ENCODE assay signal across 10 cellular contexts in genomic region chr22:29412772-29413171, GRCh38. TPM values are rescaled to one million over a fixed set of nuclear protein-coding genes. Genes with fewer than 3 reads are reported as not detected.
A peak's percentile ranks its signal among the peaks of the same experiment; 100 is the strongest.
DNase-seq lines count a peak whose midpoint lies in the region; ATAC-seq and TF ChIP-seq lines count a peak whose summit lies in the region.
"Not testable (repeated sequence)": the region's sequence is repeated elsewhere in the genome, so short reads cannot be mapped to it uniquely, and the experiment has no call there.
"Had no signal": no experiment of that assay in that cellular context is flagged by ENCODE, and none has a peak within 500 bp of the region (broad histone marks: within the 10 kb centered on the region; RNA-seq: fewer than 3 reads in every experiment).

No MANE protein-coding gene starts in this region.

- H2AFZ ChIP-seq in osteoblast (ENCODE audit: low read length): not testable (repeated sequence)

- in situ Hi-C loops in KBM-7 (cut with MboI; ENCODE audit: low pct_unique_long_range_greater_than_20kb, low sequenced_read_pairs): not testable (repeated sequence)

- not testable (repeated sequence) for H3K36me3 ChIP-seq in Peyer's patch; osteoblast (ENCODE audit: insufficient read depth, low read length)

- TF ChIP-seq CTCF in Peyer's patch (IDR thresholded peaks at IDR 0.05) (peak in 4 of 6 experiments; percentile 31 to 42 (median 35)), osteoblast (IDR thresholded peaks at IDR 0.05; ENCODE audit: extremely low read depth, low read depth, low read length) (peak; percentile 50)

- H3K4me3 Mint-ChIP-seq in effector memory CD8-positive, alpha-beta T cell; immature natural killer cell: not testable (repeated sequence)

- H3K27ac ChIP-seq in Peyer's patch; osteoblast (ENCODE audit: low read depth, low read length): not testable (repeated sequence)

- H3K27me3 ChIP-seq in Peyer's patch; osteoblast (ENCODE audit: insufficient read depth, low read length): not testable (repeated sequence)

- peak; percentile 61 for ATAC-seq in effector memory CD8-positive, alpha-beta T cell (replicated peaks)

- H3K4me2 ChIP-seq in osteoblast (ENCODE audit: insufficient read depth, low read length): not testable (repeated sequence)

- TF ChIP-seq POLR2A in Peyer's patch (IDR thresholded peaks at IDR 0.05): not testable (repeated sequence)

- not testable (repeated sequence) for H3K36me3 Mint-ChIP-seq in effector memory CD8-positive, alpha-beta T cell (ENCODE audit: insufficient read depth); immature natural killer cell

- H3K4me1 ChIP-seq in Peyer's patch; osteoblast (ENCODE audit: insufficient read depth, low read length): not testable (repeated sequence)

- H3K79me2 ChIP-seq in osteoblast (ENCODE audit: insufficient read depth, low read length): not testable (repeated sequence)

- not testable (repeated sequence) for H3K9me3 Mint-ChIP-seq in effector memory CD8-positive, alpha-beta T cell; immature natural killer cell

- H3K4me3 ChIP-seq in Peyer's patch; osteoblast (ENCODE audit: insufficient read depth, low read length): not testable (repeated sequence)

- H3K4me1 Mint-ChIP-seq in effector memory CD8-positive, alpha-beta T cell (ENCODE audit: low read depth in 2 of 2): peaks cover 11 to 16% of the 10 kb centered on the region in 2 donors
- peaks cover 16 to 18% of the 10 kb centered on the region in 2 donors for H3K4me1 Mint-ChIP-seq in immature natural killer cell

- not testable (repeated sequence) for H3K9me3 ChIP-seq in Peyer's patch; osteoblast (ENCODE audit: low read depth, low read length)

- H3K27ac Mint-ChIP-seq in effector memory CD8-positive, alpha-beta T cell: peak overlapping the region in 1 of 2 donors; percentile 13
- not testable (repeated sequence) for H3K27ac Mint-ChIP-seq in immature natural killer cell

- DNase-seq in ELF-1 (ENCODE audit: low read depth, low spot score) (peak; percentile 63), KBM-7 (peak; percentile 65), activated T-cell treated with anti-CD3 and anti-CD28 coated beads for 48 hours (ENCODE audit: low read depth) (peak; percentile 4), immature natural killer cell (peak in 2 of 3 donors; percentile 15 to 20)
- DNase-seq in Peyer's patch; effector memory CD8-positive, alpha-beta T cell; osteoblast (ENCODE audit: insufficient read length, low spot score, missing footprints): not testable (repeated sequence)

- not testable (repeated sequence) for H4K20me1 ChIP-seq in osteoblast (ENCODE audit: insufficient read depth, low read length)

- H3K27me3 Mint-ChIP-seq in effector memory CD8-positive, alpha-beta T cell; immature natural killer cell (ENCODE audit: low read depth in 3 of 3): not testable (repeated sequence)

RNA-seq across cellular contexts. Expression of gene AP1B1, which starts 24.4 kb away (rescaled TPM):
- total RNA-seq in Peyer's patch: 100 to 1,000 TPM; 109 to 135 (median 124) TPM
- 10 to 100 TPM; 11.8 to 32.4 (median 12.1) TPM for polyA plus RNA-seq in immature natural killer cell
- total RNA-seq in osteoblast: 35.4 and 37.3 TPM in 2 replicates

RNA-seq across cellular contexts. Expression of gene RFPL1, which starts 25.6 kb away (rescaled TPM):
- total RNA-seq in Peyer's patch (not detected), osteoblast (not detected in 2 replicates)
- polyA plus RNA-seq in immature natural killer cell: not detected
- total RNA-seq: astrocyte, Daoy, ovary had no signal
- polyA plus RNA-seq: ovary had no signal
